11 cellular contexts compared by ENCODE assay signal in genomic region chr18:48866028-48866733, GRCh38.
DNase-seq lines count a peak whose midpoint lies in the region; ATAC-seq and TF ChIP-seq lines count a peak whose summit lies in the region.
"Had no signal": no experiment of that assay in that cellular context is flagged by ENCODE, and none has a peak within 500 bp of the region (broad histone marks: within the 10 kb centered on the region; RNA-seq: fewer than 3 reads in every experiment).

No MANE protein-coding gene starts in this region.

- H3K27ac ChIP-seq in prostate gland (no peak overlapping the region), brain microvascular endothelial cell (no peak overlapping the region), PC-9 (no peak overlapping the region)
- H3K27ac ChIP-seq: neutrophil had no signal

- H3K27me3 ChIP-seq in prostate gland (replicated peaks; ENCODE audit: insufficient read depth) = no peaks in the 10 kb centered on the region
- H3K27me3 ChIP-seq in brain microvascular endothelial cell (replicated peaks) = no peaks in the 10 kb centered on the region
- H3K27me3 ChIP-seq in PC-9 (ENCODE audit: insufficient read depth, low read depth) = no peaks in the 10 kb centered on the region
- H3K27me3 ChIP-seq: neutrophil had no signal

- no peaks in the 10 kb centered on the region for H3K9me2 ChIP-seq in PC-9 (ENCODE audit: insufficient read depth)

- TF ChIP-seq POLR2A in prostate gland (IDR thresholded peaks at IDR 0.05) = no peak

- DNase-seq in ELR (ENCODE audit: low read depth) (peak; percentile 20), NCI-H524 treated with DMSO at 0.1 percent for 48 hours (lab: John Stamatoyannopoulos, UW) (peak; percentile 15), fibroblast of the conjunctiva (ENCODE audit: low read depth) (peak; percentile 40), prostate gland (ENCODE audit: low spot score) (peak; percentile 46), brain microvascular endothelial cell (no peak), PC-9 (no peak)
- DNase-seq in activated CD4-positive, alpha-beta T cell treated with anti-CD3 and anti-CD28 coated beads, Interleukin-2, amount 50 U/mL, for 48 hours = no peak

- H3F3A ChIP-seq in PC-9 (ENCODE audit: insufficient read depth, low read depth) = peaks cover 6% of the 10 kb centered on the region; the same call in 1 of the 2 replicates

- no peaks in the 10 kb centered on the region for H3K9me3 ChIP-seq in prostate gland
- no peaks in the 10 kb centered on the region; the same call in 1 of the 2 replicates for H3K9me3 ChIP-seq in PC-9 (ENCODE audit: insufficient read depth, low read depth)
- H3K9me3 ChIP-seq: neutrophil had no signal

- H4K20me1 ChIP-seq in PC-9 (ENCODE audit: insufficient read depth) = no peaks in the 10 kb centered on the region

- no peaks in the 10 kb centered on the region for H3K4me1 ChIP-seq in prostate gland (replicated peaks)
- no peaks in the 10 kb centered on the region for H3K4me1 ChIP-seq in PC-9 (replicated peaks; ENCODE audit: insufficient read depth)

- 10% methylated on average over 7 of the region's 7 CpGs for WGBS in prostate gland

- POLR2A ChIA-PET in PC-9 (lab: Charles Lee; ENCODE audit: unreplicated experiment) = no interaction called here

- no peak overlapping the region for H3K4me3 ChIP-seq in prostate gland
- no peak overlapping the region for H3K4me3 ChIP-seq in brain microvascular endothelial cell (ENCODE audit: low read depth, low read length)
- no peak overlapping the region for H3K4me3 ChIP-seq in PC-9
- H3K4me3 ChIP-seq: GM23338 had no signal

- H3K79me2 ChIP-seq in PC-9 (ENCODE audit: low read depth) = no peaks in the 10 kb centered on the region

- BruUV-seq in PC-9 (replicated peaks; lab: Mats Ljungman, UMichigan) = no TSS peak

- intact Hi-C loops in prostate gland (cut with DNase I) (no loop called here), PC-9 (cut with micrococcal nuclease; ENCODE audit: unreplicated experiment) (no loop called here)

- TF ChIP-seq CTCF in prostate gland (IDR thresholded peaks at IDR 0.05) (no peak), brain microvascular endothelial cell (IDR thresholded peaks at IDR 0.05; ENCODE audit: low read depth, low read length, missing control alignments) (no peak), PC-9 (conservative IDR thresholded peaks at IDR 0.05) (no peak)

- no peak overlapping the region for H3K4me2 ChIP-seq in PC-9
- H3K4me2 ChIP-seq: GM23338 had no signal

- H2AFZ ChIP-seq in PC-9 = no peak overlapping the region
- H2AFZ ChIP-seq: GM23338 had no signal

- in situ Hi-C loops in brain microvascular endothelial cell (cut with HindIII; ENCODE audit: low pct_ligation_motif_present, low sequenced_read_pairs) = no loop called here

- no peak for ATAC-seq in HG02870 (IDR thresholded peaks at IDR 0.05; ENCODE audit: unreplicated experiment)
- ATAC-seq: GM23338, WTC11 had no signal

- CTCF ChIA-PET in PC-9 (lab: Charles Lee) = no interaction called here

- no peaks in the 10 kb centered on the region for H3K36me3 ChIP-seq in prostate gland
- H3K36me3 ChIP-seq in brain microvascular endothelial cell (replicated peaks) = no peaks in the 10 kb centered on the region
- no peaks in the 10 kb centered on the region for H3K36me3 ChIP-seq in PC-9 (ENCODE audit: low read depth)
- H3K36me3 ChIP-seq: neutrophil had no signal

Comparison
In these comparisons a context has a peak if more than half of its experiments do, and no peak if none do; other contexts are left out.
1. DNase-seq: peak in ELR (single experiment), NCI-H524 treated with DMSO at 0.1 percent for 48 hours (single experiment), fibroblast of the conjunctiva (single experiment) and prostate gland (single experiment); none in brain microvascular endothelial cell (single experiment), activated CD4-positive, alpha-beta T cell treated with anti-CD3 and anti-CD28 coated beads, Interleukin-2, amount 50 U/mL, for 48 hours (0 of 2) and PC-9 (0 of 2).